19 cellular contexts compared by ENCODE assay signal in genomic region chr6:167835260-167835659, GRCh38. TPM values are rescaled to one million over a fixed set of nuclear protein-coding genes. Genes with fewer than 3 reads are reported as not detected.
A peak's percentile ranks its signal among the peaks of the same experiment; 100 is the strongest.
DNase-seq lines count a peak whose midpoint lies in the region; ATAC-seq, FAIRE-seq and TF ChIP-seq lines count a peak whose summit lies in the region.
"Had no signal": no experiment of that assay in that cellular context is flagged by ENCODE, and none has a peak within 500 bp of the region (broad histone marks: within the 10 kb centered on the region; RNA-seq: fewer than 3 reads in every experiment).

No MANE protein-coding gene starts in this region.

- ATAC-seq in activated CD8-positive, alpha-beta memory T cell treated with anti-CD3 and anti-CD28 coated beads, Interleukin-2, amount 10 ng/mL, durations not matched to agents 7 days and 5 days, result no peak

- peaks cover 5% of the 10 kb centered on the region for H3K27me3 Mint-ChIP-seq in activated T-helper 1 cell treated with anti-CD3 and anti-CD28 coated beads, Interleukin-12 subunit alpha, Interleukin-12 subunit beta, Interleukin-2, Interleukin-4 antibody, amounts not matched to agents 30 ng/mL and 10 ng/mL and 1 ng/mL, durations not matched to agents 14 hours and 24 hours and 36 hours (ENCODE audit: insufficient read depth)
- peaks cover 3% of the 10 kb centered on the region for H3K27me3 Mint-ChIP-seq in glutamatergic neuron (ENCODE audit: unreplicated experiment)
- H3K27me3 Mint-ChIP-seq in activated CD8-positive, alpha-beta memory T cell treated with anti-CD3 and anti-CD28 coated beads, Interleukin-2, amount 10 ng/mL, durations not matched to agents 7 days and 5 days, result peaks cover 29% of the 10 kb centered on the region

- intact Hi-C loops in activated T-helper 1 cell treated with anti-CD3 and anti-CD28 coated beads, Interleukin-12 subunit alpha, Interleukin-12 subunit beta, Interleukin-2, Interleukin-4 antibody, amounts not matched to agents 30 ng/mL and 10 ng/mL and 1 ng/mL, durations not matched to agents 14 hours and 24 hours and 36 hours (cut with micrococcal nuclease), result no loop called here

- TF ChIP-seq EP300 in Ishikawa (IDR thresholded peaks at IDR 0.05; ENCODE audit: borderline replicate concordance), result no peak

- TF ChIP-seq CTCF in glutamatergic neuron (IDR thresholded peaks at IDR 0.05; ENCODE audit: partially characterized antibody, unreplicated experiment), result no peak

- TF ChIP-seq RAD21 in Ishikawa (IDR thresholded peaks at IDR 0.05; ENCODE audit: low read depth), result no peak

- H3K4me3 Mint-ChIP-seq in activated T-helper 1 cell treated with anti-CD3 and anti-CD28 coated beads, Interleukin-12 subunit alpha, Interleukin-12 subunit beta, Interleukin-2, Interleukin-4 antibody, amounts not matched to agents 30 ng/mL and 10 ng/mL and 1 ng/mL, durations not matched to agents 14 hours and 24 hours and 36 hours, result peak overlapping the region; percentile 1
- peak overlapping the region; percentile 62 for H3K4me3 Mint-ChIP-seq in glutamatergic neuron (ENCODE audit: unreplicated experiment)
- H3K4me3 Mint-ChIP-seq in activated CD8-positive, alpha-beta memory T cell treated with anti-CD3 and anti-CD28 coated beads, Interleukin-2, amount 10 ng/mL, durations not matched to agents 7 days and 5 days, result no peak overlapping the region
- H3K4me3 Mint-ChIP-seq: CD4-positive, CD25-positive, alpha-beta regulatory T cell; HFFc6 had no signal

- H3K4me1 Mint-ChIP-seq in activated T-helper 1 cell treated with anti-CD3 and anti-CD28 coated beads, Interleukin-12 subunit alpha, Interleukin-12 subunit beta, Interleukin-2, Interleukin-4 antibody, amounts not matched to agents 30 ng/mL and 10 ng/mL and 1 ng/mL, durations not matched to agents 14 hours and 24 hours and 36 hours (ENCODE audit: low read depth), result peaks cover 40% of the 10 kb centered on the region
- peaks cover 34% of the 10 kb centered on the region for H3K4me1 Mint-ChIP-seq in glutamatergic neuron (ENCODE audit: low read depth, unreplicated experiment)
- peaks cover 39% of the 10 kb centered on the region for H3K4me1 Mint-ChIP-seq in activated CD8-positive, alpha-beta memory T cell treated with anti-CD3 and anti-CD28 coated beads, Interleukin-2, amount 10 ng/mL, durations not matched to agents 7 days and 5 days

- H3K27ac Mint-ChIP-seq in activated T-helper 1 cell treated with anti-CD3 and anti-CD28 coated beads, Interleukin-12 subunit alpha, Interleukin-12 subunit beta, Interleukin-2, Interleukin-4 antibody, amounts not matched to agents 30 ng/mL and 10 ng/mL and 1 ng/mL, durations not matched to agents 14 hours and 24 hours and 36 hours, result no peak overlapping the region
- peak overlapping the region; percentile 57 for H3K27ac Mint-ChIP-seq in glutamatergic neuron (ENCODE audit: unreplicated experiment)
- no peak overlapping the region for H3K27ac Mint-ChIP-seq in activated CD8-positive, alpha-beta memory T cell treated with anti-CD3 and anti-CD28 coated beads, Interleukin-2, amount 10 ng/mL, durations not matched to agents 7 days and 5 days
- H3K27ac Mint-ChIP-seq: CD4-positive, CD25-positive, alpha-beta regulatory T cell; HFFc6 had no signal

- no peaks in the 10 kb centered on the region for H3K9me3 Mint-ChIP-seq in activated T-helper 1 cell treated with anti-CD3 and anti-CD28 coated beads, Interleukin-12 subunit alpha, Interleukin-12 subunit beta, Interleukin-2, Interleukin-4 antibody, amounts not matched to agents 30 ng/mL and 10 ng/mL and 1 ng/mL, durations not matched to agents 14 hours and 24 hours and 36 hours
- peaks cover 3% of the 10 kb centered on the region for H3K9me3 Mint-ChIP-seq in glutamatergic neuron (ENCODE audit: unreplicated experiment)
- H3K9me3 Mint-ChIP-seq in activated CD8-positive, alpha-beta memory T cell treated with anti-CD3 and anti-CD28 coated beads, Interleukin-2, amount 10 ng/mL, durations not matched to agents 7 days and 5 days (ENCODE audit: low read depth), result no peaks in the 10 kb centered on the region
- H3K9me3 Mint-ChIP-seq: HFFc6 had no signal

- CTCF ChIA-PET in activated CD8-positive, alpha-beta memory T cell treated with anti-CD3 and anti-CD28 coated beads, Interleukin-2, amount 10 ng/mL, durations not matched to agents 7 days and 5 days (lab: Charles Lee), result no interaction called here

- FAIRE-seq in H54 (lab: Jason Lieb, UNC), result peak; percentile 6
- FAIRE-seq: A204.1, D721Med, G401.6, GM12891, H1 had no signal

- TF ChIP-seq POLR2A in H54 (IDR thresholded peaks at IDR 0.05; ENCODE audit: low read depth, low read length), result no peak

- no peak for DNase-seq in H54 (ENCODE audit: insufficient read length, low spot score)
- DNase-seq in activated T-helper 1 cell treated with anti-CD3 and anti-CD28 coated beads, Interleukin-12 subunit alpha, Interleukin-12 subunit beta, Interleukin-2, Interleukin-4 antibody, amounts not matched to agents 30 ng/mL and 10 ng/mL and 1 ng/mL, durations not matched to agents 14 hours and 24 hours and 36 hours (ENCODE audit: low spot score), result no peak
- DNase-seq in glutamatergic neuron, result no peak
- DNase-seq in activated CD8-positive, alpha-beta memory T cell treated with anti-CD3 and anti-CD28 coated beads, Interleukin-2, amount 10 ng/mL, durations not matched to agents 7 days and 5 days, result no peak
- DNase-seq in HCEC 1CT, result no peak
- no peak for DNase-seq in 8988T
- DNase-seq: ACHN; BE2C; C1 segment of cervical spinal cord; Caco-2; CD4-positive, CD25-positive, alpha-beta regulatory T cell; HFFc6; KBM-7 had no signal

- peaks cover 6% of the 10 kb centered on the region for H3K36me3 Mint-ChIP-seq in activated T-helper 1 cell treated with anti-CD3 and anti-CD28 coated beads, Interleukin-12 subunit alpha, Interleukin-12 subunit beta, Interleukin-2, Interleukin-4 antibody, amounts not matched to agents 30 ng/mL and 10 ng/mL and 1 ng/mL, durations not matched to agents 14 hours and 24 hours and 36 hours (ENCODE audit: low read depth)
- no peaks in the 10 kb centered on the region for H3K36me3 Mint-ChIP-seq in glutamatergic neuron (ENCODE audit: unreplicated experiment)
- H3K36me3 Mint-ChIP-seq in activated CD8-positive, alpha-beta memory T cell treated with anti-CD3 and anti-CD28 coated beads, Interleukin-2, amount 10 ng/mL, durations not matched to agents 7 days and 5 days, result no peaks in the 10 kb centered on the region
- H3K36me3 Mint-ChIP-seq: CD4-positive, CD25-positive, alpha-beta regulatory T cell had no signal

TF ChIP-seq in Ishikawa, 13 proteins besides CTCF, POLR2A, EP300 and RAD21:
- TF ChIP-seq CEBPB (IDR thresholded peaks at IDR 0.05) (no peak), TEAD4 (IDR thresholded peaks at IDR 0.05) (0 out of 2 replicates have a peak, but pooled peaks have one; percentile 28), ZBTB7A (IDR thresholded peaks at IDR 0.05; ENCODE audit: low read depth) (no peak), USF1 (IDR thresholded peaks at IDR 0.05) (no peak), TAF1 (IDR thresholded peaks at IDR 0.05; ENCODE audit: low read depth) (no peak), NFIC (IDR thresholded peaks at IDR 0.05) (no peak), FOXM1 (IDR thresholded peaks at IDR 0.05; ENCODE audit: borderline replicate concordance, low read depth) (no peak), EGR1 (IDR thresholded peaks at IDR 0.05) (no peak)

RNA-seq across cellular contexts. Expression of gene AFDN, which starts 8.5 kb away (rescaled TPM):
- 70.1 and 75.9 TPM in 2 replicates for total RNA-seq in activated T-helper 1 cell treated with anti-CD3 and anti-CD28 coated beads, Interleukin-12 subunit alpha, Interleukin-12 subunit beta, Interleukin-2, Interleukin-4 antibody, amounts not matched to agents 30 ng/mL and 10 ng/mL and 1 ng/mL, durations not matched to agents 14 hours and 24 hours and 36 hours
- 552 TPM for total RNA-seq in glutamatergic neuron (ENCODE audit: unreplicated experiment)
- total RNA-seq in activated CD8-positive, alpha-beta memory T cell treated with anti-CD3 and anti-CD28 coated beads, Interleukin-2, amount 10 ng/mL, durations not matched to agents 7 days and 5 days, result 10 to 100 TPM; 38.7 to 94.6 TPM
